In the genomic region with DNA sequence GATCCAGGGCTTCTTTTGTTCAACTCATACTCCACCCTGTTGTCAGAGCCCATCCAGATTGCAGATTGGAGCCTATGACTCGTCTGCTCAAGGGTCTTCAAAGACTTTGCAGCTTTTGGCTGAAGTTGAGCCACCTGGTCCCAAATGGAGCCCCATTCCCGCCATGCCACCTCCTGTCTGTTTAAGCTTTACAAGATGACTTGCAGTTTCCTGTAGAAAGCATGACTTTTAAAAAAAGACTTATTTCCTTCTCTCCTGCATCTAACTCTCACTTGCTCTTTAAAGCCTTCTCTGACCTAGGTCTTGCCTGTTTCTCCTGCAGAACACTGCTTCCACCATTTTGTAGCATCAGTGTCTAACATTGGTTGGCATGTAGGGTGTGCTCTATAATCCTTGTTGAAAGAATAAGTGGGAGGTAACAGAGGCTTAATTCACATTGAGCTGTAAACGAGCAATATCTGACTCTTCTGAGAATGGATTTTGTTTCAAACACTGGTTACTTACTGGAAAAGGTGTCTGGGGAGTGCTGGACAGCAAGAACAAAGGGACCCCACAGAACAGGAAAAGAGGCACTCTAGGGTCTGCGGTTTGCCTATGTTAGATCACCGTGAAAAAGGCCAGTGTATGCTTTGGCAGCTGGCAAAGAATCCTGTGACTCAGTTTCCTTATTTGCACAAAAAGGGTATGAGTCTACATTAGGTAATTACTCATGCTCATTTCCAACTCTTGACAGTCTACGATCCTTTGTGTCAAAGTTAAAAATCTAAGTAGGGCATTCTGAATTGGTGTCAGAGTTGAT, we compare ENCODE assay signal across 1 cellular context.
TF ChIP-seq lines count a peak whose summit lies in the region.

No MANE protein-coding gene starts in this region.

TF ChIP-seq in GM23338, 12 proteins besides CTCF, POLR2A, EP300 and RAD21 (continued from another document):
- TF ChIP-seq, protein P1, sequence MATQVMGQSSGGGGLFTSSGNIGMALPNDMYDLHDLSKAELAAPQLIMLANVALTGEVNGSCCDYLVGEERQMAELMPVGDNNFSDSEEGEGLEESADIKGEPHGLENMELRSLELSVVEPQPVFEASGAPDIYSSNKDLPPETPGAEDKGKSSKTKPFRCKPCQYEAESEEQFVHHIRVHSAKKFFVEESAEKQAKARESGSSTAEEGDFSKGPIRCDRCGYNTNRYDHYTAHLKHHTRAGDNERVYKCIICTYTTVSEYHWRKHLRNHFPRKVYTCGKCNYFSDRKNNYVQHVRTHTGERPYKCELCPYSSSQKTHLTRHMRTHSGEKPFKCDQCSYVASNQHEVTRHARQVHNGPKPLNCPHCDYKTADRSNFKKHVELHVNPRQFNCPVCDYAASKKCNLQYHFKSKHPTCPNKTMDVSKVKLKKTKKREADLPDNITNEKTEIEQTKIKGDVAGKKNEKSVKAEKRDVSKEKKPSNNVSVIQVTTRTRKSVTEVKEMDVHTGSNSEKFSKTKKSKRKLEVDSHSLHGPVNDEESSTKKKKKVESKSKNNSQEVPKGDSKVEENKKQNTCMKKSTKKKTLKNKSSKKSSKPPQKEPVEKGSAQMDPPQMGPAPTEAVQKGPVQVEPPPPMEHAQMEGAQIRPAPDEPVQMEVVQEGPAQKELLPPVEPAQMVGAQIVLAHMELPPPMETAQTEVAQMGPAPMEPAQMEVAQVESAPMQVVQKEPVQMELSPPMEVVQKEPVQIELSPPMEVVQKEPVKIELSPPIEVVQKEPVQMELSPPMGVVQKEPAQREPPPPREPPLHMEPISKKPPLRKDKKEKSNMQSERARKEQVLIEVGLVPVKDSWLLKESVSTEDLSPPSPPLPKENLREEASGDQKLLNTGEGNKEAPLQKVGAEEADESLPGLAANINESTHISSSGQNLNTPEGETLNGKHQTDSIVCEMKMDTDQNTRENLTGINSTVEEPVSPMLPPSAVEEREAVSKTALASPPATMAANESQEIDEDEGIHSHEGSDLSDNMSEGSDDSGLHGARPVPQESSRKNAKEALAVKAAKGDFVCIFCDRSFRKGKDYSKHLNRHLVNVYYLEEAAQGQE (IDR thresholded peaks at IDR 0.05; ENCODE audit: unreplicated experiment), result no peak
- TF ChIP-seq ZNF331 (CRISPR knock-in tag; IDR thresholded peaks at IDR 0.05; ENCODE audit: low read depth) (no peak), EZH2phosphoT487 (IDR thresholded peaks at IDR 0.05; ENCODE audit: unreplicated experiment) (no peak), JUNB (IDR thresholded peaks at IDR 0.05; ENCODE audit: unreplicated experiment) (no peak), POLR2AphosphoS5 (IDR thresholded peaks at IDR 0.05; ENCODE audit: low read depth) (no peak), ZNF114 (CRISPR knock-in tag; IDR thresholded peaks at IDR 0.05) (no peak), STAT1 (IDR thresholded peaks at IDR 0.05; ENCODE audit: unreplicated experiment) (no peak), EZH2 (IDR thresholded peaks at IDR 0.05; ENCODE audit: low read depth, unreplicated experiment) (no peak), CREB1 (CRISPR knock-in tag; IDR thresholded peaks at IDR 0.05; ENCODE audit: low read depth) (no peak)
- TF ChIP-seq, protein P2, sequence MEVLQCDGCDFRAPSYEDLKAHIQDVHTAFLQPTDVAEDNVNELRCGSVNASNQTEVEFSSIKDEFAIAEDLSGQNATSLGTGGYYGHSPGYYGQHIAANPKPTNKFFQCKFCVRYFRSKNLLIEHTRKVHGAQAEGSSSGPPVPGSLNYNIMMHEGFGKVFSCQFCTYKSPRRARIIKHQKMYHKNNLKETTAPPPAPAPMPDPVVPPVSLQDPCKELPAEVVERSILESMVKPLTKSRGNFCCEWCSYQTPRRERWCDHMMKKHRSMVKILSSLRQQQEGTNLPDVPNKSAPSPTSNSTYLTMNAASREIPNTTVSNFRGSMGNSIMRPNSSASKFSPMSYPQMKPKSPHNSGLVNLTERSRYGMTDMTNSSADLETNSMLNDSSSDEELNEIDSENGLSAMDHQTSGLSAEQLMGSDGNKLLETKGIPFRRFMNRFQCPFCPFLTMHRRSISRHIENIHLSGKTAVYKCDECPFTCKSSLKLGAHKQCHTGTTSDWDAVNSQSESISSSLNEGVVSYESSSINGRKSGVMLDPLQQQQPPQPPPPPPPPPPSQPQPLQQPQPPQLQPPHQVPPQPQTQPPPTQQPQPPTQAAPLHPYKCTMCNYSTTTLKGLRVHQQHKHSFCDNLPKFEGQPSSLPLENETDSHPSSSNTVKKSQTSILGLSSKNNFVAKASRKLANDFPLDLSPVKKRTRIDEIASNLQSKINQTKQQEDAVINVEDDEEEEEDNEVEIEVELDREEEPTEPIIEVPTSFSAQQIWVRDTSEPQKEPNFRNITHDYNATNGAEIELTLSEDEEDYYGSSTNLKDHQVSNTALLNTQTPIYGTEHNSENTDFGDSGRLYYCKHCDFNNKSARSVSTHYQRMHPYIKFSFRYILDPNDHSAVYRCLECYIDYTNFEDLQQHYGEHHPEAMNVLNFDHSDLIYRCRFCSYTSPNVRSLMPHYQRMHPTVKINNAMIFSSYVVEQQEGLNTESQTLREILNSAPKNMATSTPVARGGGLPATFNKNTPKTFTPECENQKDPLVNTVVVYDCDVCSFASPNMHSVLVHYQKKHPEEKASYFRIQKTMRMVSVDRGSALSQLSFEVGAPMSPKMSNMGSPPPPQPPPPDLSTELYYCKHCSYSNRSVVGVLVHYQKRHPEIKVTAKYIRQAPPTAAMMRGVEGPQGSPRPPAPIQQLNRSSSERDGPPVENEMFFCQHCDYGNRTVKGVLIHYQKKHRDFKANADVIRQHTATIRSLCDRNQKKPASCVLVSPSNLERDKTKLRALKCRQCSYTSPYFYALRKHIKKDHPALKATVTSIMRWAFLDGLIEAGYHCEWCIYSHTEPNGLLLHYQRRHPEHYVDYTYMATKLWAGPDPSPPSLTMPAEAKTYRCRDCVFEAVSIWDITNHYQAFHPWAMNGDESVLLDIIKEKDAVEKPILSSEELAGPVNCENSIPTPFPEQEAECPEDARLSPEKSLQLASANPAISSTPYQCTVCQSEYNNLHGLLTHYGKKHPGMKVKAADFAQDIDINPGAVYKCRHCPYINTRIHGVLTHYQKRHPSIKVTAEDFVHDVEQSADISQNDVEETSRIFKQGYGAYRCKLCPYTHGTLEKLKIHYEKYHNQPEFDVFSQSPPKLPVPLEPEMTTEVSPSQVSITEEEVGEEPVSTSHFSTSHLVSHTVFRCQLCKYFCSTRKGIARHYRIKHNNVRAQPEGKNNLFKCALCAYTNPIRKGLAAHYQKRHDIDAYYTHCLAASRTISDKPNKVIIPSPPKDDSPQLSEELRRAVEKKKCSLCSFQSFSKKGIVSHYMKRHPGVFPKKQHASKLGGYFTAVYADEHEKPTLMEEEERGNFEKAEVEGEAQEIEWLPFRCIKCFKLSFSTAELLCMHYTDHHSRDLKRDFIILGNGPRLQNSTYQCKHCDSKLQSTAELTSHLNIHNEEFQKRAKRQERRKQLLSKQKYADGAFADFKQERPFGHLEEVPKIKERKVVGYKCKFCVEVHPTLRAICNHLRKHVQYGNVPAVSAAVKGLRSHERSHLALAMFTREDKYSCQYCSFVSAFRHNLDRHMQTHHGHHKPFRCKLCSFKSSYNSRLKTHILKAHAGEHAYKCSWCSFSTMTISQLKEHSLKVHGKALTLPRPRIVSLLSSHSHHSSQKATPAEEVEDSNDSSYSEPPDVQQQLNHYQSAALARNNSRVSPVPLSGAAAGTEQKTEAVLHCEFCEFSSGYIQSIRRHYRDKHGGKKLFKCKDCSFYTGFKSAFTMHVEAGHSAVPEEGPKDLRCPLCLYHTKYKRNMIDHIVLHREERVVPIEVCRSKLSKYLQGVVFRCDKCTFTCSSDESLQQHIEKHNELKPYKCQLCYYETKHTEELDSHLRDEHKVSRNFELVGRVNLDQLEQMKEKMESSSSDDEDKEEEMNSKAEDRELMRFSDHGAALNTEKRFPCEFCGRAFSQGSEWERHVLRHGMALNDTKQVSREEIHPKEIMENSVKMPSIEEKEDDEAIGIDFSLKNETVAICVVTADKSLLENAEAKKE (CRISPR knock-in tag; IDR thresholded peaks at IDR 0.05), result no peak
TF ChIP-seq in GM23338: peak in this region for 0.
